In genomic region chr4:76582817-76583087, GRCh38 we compare ENCODE assay signal across 1 cellular context.
TF ChIP-seq lines count a peak whose summit lies in the region.

No MANE protein-coding gene starts in this region.

TF ChIP-seq in SK-N-SH, 30 proteins besides CTCF, POLR2A, EP300 and RAD21 (continued from another document):
- no peak for TF ChIP-seq SMC3 (IDR thresholded peaks at IDR 0.05; ENCODE audit: low read depth, low read length)
- TF ChIP-seq GABPA (IDR thresholded peaks at IDR 0.05; ENCODE audit: low read depth): no peak
- TF ChIP-seq, protein P1, sequence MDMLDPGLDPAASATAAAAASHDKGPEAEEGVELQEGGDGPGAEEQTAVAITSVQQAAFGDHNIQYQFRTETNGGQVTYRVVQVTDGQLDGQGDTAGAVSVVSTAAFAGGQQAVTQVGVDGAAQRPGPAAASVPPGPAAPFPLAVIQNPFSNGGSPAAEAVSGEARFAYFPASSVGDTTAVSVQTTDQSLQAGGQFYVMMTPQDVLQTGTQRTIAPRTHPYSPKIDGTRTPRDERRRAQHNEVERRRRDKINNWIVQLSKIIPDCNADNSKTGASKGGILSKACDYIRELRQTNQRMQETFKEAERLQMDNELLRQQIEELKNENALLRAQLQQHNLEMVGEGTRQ (IDR thresholded peaks at IDR 0.05; ENCODE audit: borderline replicate concordance, low read depth, low read length): no peak
- TF ChIP-seq RCOR1 (IDR thresholded peaks at IDR 0.05; ENCODE audit: low read length): no peak
- no peak for TF ChIP-seq JUND (IDR thresholded peaks at IDR 0.05)
- no peak for TF ChIP-seq PBX3 (IDR thresholded peaks at IDR 0.05)
